8 cellular contexts compared by ENCODE assay signal in the genomic region with DNA sequence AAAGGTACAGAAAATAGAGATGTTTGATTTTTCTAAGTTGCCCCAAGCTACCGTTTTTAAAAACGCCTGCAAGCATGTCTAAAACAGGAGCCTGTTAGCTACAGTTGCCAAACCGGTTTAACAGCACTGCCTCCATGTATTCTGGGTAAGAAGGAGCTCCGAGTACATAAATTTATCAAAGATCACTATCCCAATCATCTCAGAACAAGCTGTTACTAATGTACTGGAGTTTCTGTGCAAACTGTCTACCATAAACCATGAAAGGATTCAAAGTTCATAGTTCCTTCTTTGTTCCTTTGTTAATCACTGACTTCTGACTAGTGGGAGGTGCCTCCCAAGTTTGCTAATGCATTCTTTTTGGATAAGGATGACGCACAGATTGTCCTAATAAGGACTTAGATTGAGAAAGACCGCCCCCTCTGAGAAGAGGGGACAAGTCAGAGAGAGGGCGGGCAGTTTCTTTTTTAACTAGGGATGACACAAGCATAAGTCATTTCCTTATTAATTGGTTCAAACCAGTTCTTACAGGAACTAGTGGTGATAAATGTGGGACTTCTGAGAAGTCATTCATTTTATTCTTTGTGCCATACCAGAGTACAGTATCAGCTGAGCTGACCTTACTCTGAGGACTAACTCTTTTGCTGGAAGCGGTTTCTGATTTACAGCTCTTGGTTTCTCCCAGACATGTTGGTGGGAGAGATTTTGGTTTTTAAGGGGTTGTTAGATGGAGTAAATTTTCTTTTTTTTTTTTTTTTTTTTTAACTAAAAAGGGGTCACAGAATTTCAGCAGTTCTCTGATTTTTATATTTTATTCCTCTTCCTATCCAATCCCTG. TPM values are rescaled to one million over a fixed set of nuclear protein-coding genes. Genes with fewer than 3 reads are reported as not detected.
A peak's percentile ranks its signal among the peaks of the same experiment; 100 is the strongest.
DNase-seq lines count a peak whose midpoint lies in the region; ATAC-seq and FAIRE-seq lines count a peak whose summit lies in the region.

No MANE protein-coding gene starts in this region.

- WGBS in urinary bladder, result 2% methylated on average over 8 of the region's 8 CpGs

- H3K36me3 Mint-ChIP-seq in activated CD8-positive, alpha-beta memory T cell treated with anti-CD3 and anti-CD28 coated beads, Interleukin-2, amount 10 ng/mL, durations not matched to agents 7 days and 5 days, result peaks cover 54% of the 10 kb centered on the region

- no peaks in the 10 kb centered on the region for H3K27me3 Mint-ChIP-seq in activated CD8-positive, alpha-beta memory T cell treated with anti-CD3 and anti-CD28 coated beads, Interleukin-2, amount 10 ng/mL, durations not matched to agents 7 days and 5 days

- H3K36me3 ChIP-seq in muscle layer of duodenum (ENCODE audit: control insufficient read depth in 1 of 2, insufficient read depth in 2 of 2, low read length in 2 of 2) (peaks cover 28 to 42% of the 10 kb centered on the region in 2 donors), urinary bladder (ENCODE audit: insufficient read depth) (no peaks in the 10 kb centered on the region)

- no peaks in the 10 kb centered on the region for H3K9me3 ChIP-seq in muscle layer of duodenum (ENCODE audit: control insufficient read depth in 1 of 2, low read length in 2 of 2)

- H3K4me1 Mint-ChIP-seq in activated CD8-positive, alpha-beta memory T cell treated with anti-CD3 and anti-CD28 coated beads, Interleukin-2, amount 10 ng/mL, durations not matched to agents 7 days and 5 days, result peaks cover 39% of the 10 kb centered on the region

- H3K4me3 Mint-ChIP-seq in activated CD8-positive, alpha-beta memory T cell treated with anti-CD3 and anti-CD28 coated beads, Interleukin-2, amount 10 ng/mL, durations not matched to agents 7 days and 5 days, result peak overlapping the region; percentile 95

- ATAC-seq in HG03342 (IDR thresholded peaks at IDR 0.05; ENCODE audit: unreplicated experiment) (peak; percentile 78), esophagus mucosa (peak; percentile 90)
- ATAC-seq in activated CD8-positive, alpha-beta memory T cell treated with anti-CD3 and anti-CD28 coated beads, Interleukin-2, amount 10 ng/mL, durations not matched to agents 7 days and 5 days, result peak; percentile 86

- FAIRE-seq in GM19239 (lab: Jason Lieb, UNC), result peak; percentile 82

- H3K9me3 Mint-ChIP-seq in activated CD8-positive, alpha-beta memory T cell treated with anti-CD3 and anti-CD28 coated beads, Interleukin-2, amount 10 ng/mL, durations not matched to agents 7 days and 5 days (ENCODE audit: low read depth), result no peaks in the 10 kb centered on the region

- H3K27me3 ChIP-seq in muscle layer of duodenum (ENCODE audit: low read depth, low read length), result no peaks in the 10 kb centered on the region

- H3K4me3 ChIP-seq in muscle layer of duodenum (ENCODE audit: low read depth in 1 of 2, low read length in 2 of 2), result peak overlapping the region; percentile 81 to 100
- H3K4me3 ChIP-seq in urinary bladder (ENCODE audit: low read depth, low read length), result peak overlapping the region; percentile 81

- peak; percentile 88 for DNase-seq in COLO829 (ENCODE audit: low spot score)
- no peak for DNase-seq in GM19239 (ENCODE audit: insufficient read length, low spot score)
- peak; percentile 97 for DNase-seq in NCI-H774 (lab: John Stamatoyannopoulos, UW)
- peak; percentile 88 for DNase-seq in activated CD8-positive, alpha-beta memory T cell treated with anti-CD3 and anti-CD28 coated beads, Interleukin-2, amount 10 ng/mL, durations not matched to agents 7 days and 5 days

- CTCF ChIA-PET in activated CD8-positive, alpha-beta memory T cell treated with anti-CD3 and anti-CD28 coated beads, Interleukin-2, amount 10 ng/mL, durations not matched to agents 7 days and 5 days (lab: Charles Lee), result interaction anchor here (0.7 to 10.8 kb wide), 5 partner anchors 8 to 83 kb away, joined by 3 to 90 read pairs (median 13); no protein-coding TSS in a partner anchor

- H3K4me1 ChIP-seq in muscle layer of duodenum (ENCODE audit: control insufficient read depth in 1 of 2, insufficient read depth in 2 of 2, low read length in 2 of 2) (no peaks in the 10 kb centered on the region), urinary bladder (ENCODE audit: insufficient read depth) (no peaks in the 10 kb centered on the region)

- H3K27ac ChIP-seq in muscle layer of duodenum (ENCODE audit: low read length) (peak overlapping the region; percentile 100), urinary bladder (ENCODE audit: low read depth) (peak overlapping the region; percentile 98)

- peak overlapping the region; percentile 100 for H3K27ac Mint-ChIP-seq in activated CD8-positive, alpha-beta memory T cell treated with anti-CD3 and anti-CD28 coated beads, Interleukin-2, amount 10 ng/mL, durations not matched to agents 7 days and 5 days

RNA-seq across cellular contexts. Expression of a gene that starts 55.2 kb away (rescaled TPM):
- total RNA-seq in activated CD8-positive, alpha-beta memory T cell treated with anti-CD3 and anti-CD28 coated beads, Interleukin-2, amount 10 ng/mL, durations not matched to agents 7 days and 5 days, result 10 to 100 TPM; 14.3 to 15.5 TPM
- 12.5 TPM for total RNA-seq in esophagus mucosa
- total RNA-seq in urinary bladder, result 15.9 TPM
- polyA plus RNA-seq in urinary bladder, result 8.4 TPM

RNA-seq across cellular contexts. Expression of a gene that starts 55.3 kb away (rescaled TPM):
- total RNA-seq in activated CD8-positive, alpha-beta memory T cell treated with anti-CD3 and anti-CD28 coated beads, Interleukin-2, amount 10 ng/mL, durations not matched to agents 7 days and 5 days, result 10 to 100 TPM; 52.3 to 58.6 TPM
- total RNA-seq in esophagus mucosa, result 36.6 TPM
- total RNA-seq in urinary bladder, result 61.8 TPM
- 13.2 TPM for polyA plus RNA-seq in urinary bladder
